ENCODE assay signal across 22 cellular contexts in genomic region chr3:24689353-24689752, GRCh38.
DNase-seq lines count a peak whose midpoint lies in the region; ATAC-seq and TF ChIP-seq lines count a peak whose summit lies in the region.
"Had no signal": no experiment of that assay in that cellular context is flagged by ENCODE, and none has a peak within 500 bp of the region (broad histone marks: within the 10 kb centered on the region; RNA-seq: fewer than 3 reads in every experiment).

No MANE protein-coding gene starts in this region.

- CTCF ChIA-PET in HEK293T (lab: Yijun Ruan, JAX): interaction anchor here (0.6 to 1.4 kb wide), 3 partner anchors 9 to 507 kb away, joined by 3 to 8 read pairs (median 8); no protein-coding TSS in a partner anchor
- CTCF ChIA-PET in mammary epithelial cell (lab: Charles Lee; ENCODE audit: low non-redundant PET): interaction anchor here (0.6 kb wide), 1 partner anchor 14 kb away, joined by 3 read pairs; no protein-coding TSS in a partner anchor

- no peak overlapping the region for H3K27ac ChIP-seq in WERI-Rb-1
- H3K27ac ChIP-seq in mammary epithelial cell (ENCODE audit: insufficient read depth, low read depth, low read length): no peak overlapping the region

- H3K36me3 ChIP-seq in WERI-Rb-1 (no peaks in the 10 kb centered on the region), mammary epithelial cell (ENCODE audit: insufficient read depth, low read length) (no peaks in the 10 kb centered on the region)
- H3K36me3 ChIP-seq: BE2C had no signal

- dilution Hi-C loops in mammary epithelial cell (cut with HindIII; ENCODE audit: low sequenced_read_pairs): loop anchor here (25.0 kb wide), 1 partner anchor 427 kb away; no protein-coding TSS in a partner anchor

- H3K4me1 ChIP-seq in mammary epithelial cell (ENCODE audit: insufficient read depth, low read length): peaks cover 11% of the 10 kb centered on the region
- H3K4me1 ChIP-seq: BE2C had no signal

- H3K36me3 Mint-ChIP-seq in mesothelial cell of epicardium: no peaks in the 10 kb centered on the region
- H3K36me3 Mint-ChIP-seq: CD4-positive, CD25-positive, alpha-beta regulatory T cell had no signal

- ATAC-seq in GM18520 (IDR thresholded peaks at IDR 0.05; ENCODE audit: unreplicated experiment): no peak
- ATAC-seq: GM12878 had no signal

- 95% methylated on average over 3 of the region's 3 CpGs for WGBS in mammary epithelial cell (ENCODE audit: low coverage, missing lambda C conversion rate)

- H3K4me3 Mint-ChIP-seq in mesothelial cell of epicardium: no peak overlapping the region
- H3K4me3 Mint-ChIP-seq: CD4-positive, CD25-positive, alpha-beta regulatory T cell; T-helper 1 cell treated with Interleukin-12 subunit alpha and Interleukin-12 subunit beta and Interleukin-4 antibody, amounts not matched to agents 30 μg/mL and 1 μg/mL, for 36 hours had no signal

- TF ChIP-seq CTCF in WERI-Rb-1 (IDR thresholded peaks at IDR 0.05; ENCODE audit: low read depth, low read length): no peak
- no peak for TF ChIP-seq CTCF in mesothelial cell of epicardium (IDR thresholded peaks at IDR 0.05; ENCODE audit: unreplicated experiment)
- no peak for TF ChIP-seq CTCF in mammary epithelial cell (conservative IDR thresholded peaks at IDR 0.05 in 1 of 2, IDR thresholded peaks at IDR 0.05 in 1 of 2; ENCODE audit: extremely low read depth in 1 of 2, insufficient read depth in 1 of 2, low read depth in 1 of 2, low read length in 2 of 2)

- no peak overlapping the region for H2AFZ ChIP-seq in mammary epithelial cell (ENCODE audit: low read depth, low read length)

- POLR2A ChIA-PET in HEK293T (lab: Yijun Ruan, JAX): no interaction called here

- H4K20me1 ChIP-seq in mammary epithelial cell (ENCODE audit: insufficient read depth, low read length): no peaks in the 10 kb centered on the region

- no peak overlapping the region for H3K9ac ChIP-seq in mammary epithelial cell (ENCODE audit: insufficient read depth, low read length)
- H3K9ac ChIP-seq: SK-N-SH had no signal

- intact Hi-C loops in mammary epithelial cell (cut with micrococcal nuclease): loop anchor here (10.0 kb wide), 1 partner anchor 625 kb away; no protein-coding TSS in a partner anchor

- H3K27ac Mint-ChIP-seq in mesothelial cell of epicardium: peak overlapping the region; percentile 77
- H3K27ac Mint-ChIP-seq: CD4-positive, CD25-positive, alpha-beta regulatory T cell; T-helper 1 cell treated with Interleukin-12 subunit alpha and Interleukin-12 subunit beta and Interleukin-4 antibody, amounts not matched to agents 30 μg/mL and 1 μg/mL, for 36 hours had no signal

- H3K79me2 ChIP-seq in mammary epithelial cell (ENCODE audit: insufficient read depth, low read length): no peaks in the 10 kb centered on the region

- no peaks in the 10 kb centered on the region for H3K27me3 Mint-ChIP-seq in mesothelial cell of epicardium (ENCODE audit: low read depth)
- H3K27me3 Mint-ChIP-seq: CD4-positive, CD25-positive, alpha-beta regulatory T cell had no signal

- in situ Hi-C loops in mammary epithelial cell (cut with MboI; ENCODE audit: low sequenced_read_pairs in 2 of 2): loop anchor here (25.0 kb wide), 3 partner anchors 427 to 702 kb away; no protein-coding TSS in a partner anchor

- H3K9me3 Mint-ChIP-seq in mesothelial cell of epicardium: peaks cover 6% of the 10 kb centered on the region
- H3K9me3 Mint-ChIP-seq: T-helper 1 cell treated with Interleukin-12 subunit alpha and Interleukin-12 subunit beta and Interleukin-4 antibody, amounts not matched to agents 30 μg/mL and 1 μg/mL, for 36 hours had no signal

- no peaks in the 10 kb centered on the region for H3K27me3 ChIP-seq in WERI-Rb-1 (ENCODE audit: insufficient read depth, low read depth, severe bottlenecking)
- peaks cover 20% of the 10 kb centered on the region for H3K27me3 ChIP-seq in mammary epithelial cell (ENCODE audit: insufficient read depth, low read length)
- H3K27me3 ChIP-seq: BE2C had no signal

- H3K4me2 ChIP-seq in mammary epithelial cell (ENCODE audit: insufficient read depth, low read depth, low read length): no peak overlapping the region
- H3K4me2 ChIP-seq: SK-N-SH had no signal

- H3K9me3 ChIP-seq in WERI-Rb-1 (ENCODE audit: severe bottlenecking) (no peaks in the 10 kb centered on the region), mammary epithelial cell (replicated peaks; ENCODE audit: insufficient read depth, low read length) (no peaks in the 10 kb centered on the region)
- H3K9me3 ChIP-seq: BE2C, SK-N-SH had no signal

- no TSS peak for BruUV-seq in mammary epithelial cell (replicated peaks; lab: Mats Ljungman, UMichigan)

- DNase-seq in HEK293T (ENCODE audit: extremely low spot score): no peak
- peak; percentile 44 for DNase-seq in WERI-Rb-1
- no peak for DNase-seq in mesothelial cell of epicardium (ENCODE audit: low spot score in 2 of 2, unreplicated experiment in 2 of 2)
- DNase-seq in mammary epithelial cell: no peak
- no peak for DNase-seq in NOMO-1 treated with DMSO at 0.1 percent for 48 hours (lab: John Stamatoyannopoulos, UW; ENCODE audit: unreplicated experiment)
- no peak for DNase-seq in UCSD-AML1 (lab: John Stamatoyannopoulos, UW; ENCODE audit: unreplicated experiment)
- DNase-seq: ACHN; BE2C; CD4-positive, CD25-positive, alpha-beta regulatory T cell; KBM-7; MV-4-11; NCI-H1105; NCI-H1436 treated with DMSO at 0.1 percent for 48 hours; NCI-H187 treated with DMSO at 0.1 percent for 48 hours; NCI-H446 treated with DMSO at 0.1 percent for 48 hours; NCI-H526; OCI-M1; SK-N-SH; SW 1271 had no signal

- H3K4me1 Mint-ChIP-seq in mesothelial cell of epicardium: peaks cover 25% of the 10 kb centered on the region

- H3K4me3 ChIP-seq in WERI-Rb-1 (ENCODE audit: low read depth, low read length): no peak overlapping the region
- H3K4me3 ChIP-seq in mammary epithelial cell (replicated peaks in 1 of 3; ENCODE audit: insufficient read depth in 1 of 3, low read depth in 2 of 3, low read length in 3 of 3): no peak overlapping the region
- H3K4me3 ChIP-seq: GM12878 had no signal

TF ChIP-seq in HEK293T, 16 proteins besides CTCF, POLR2A, EP300 and RAD21:
- TF ChIP-seq PKNOX1 (IDR thresholded peaks at IDR 0.05) (peak; percentile 44), HDGF (IDR thresholded peaks at IDR 0.05; ENCODE audit: borderline replicate concordance) (no peak)
